19 cellular contexts compared by ENCODE assay signal in the genomic region with DNA sequence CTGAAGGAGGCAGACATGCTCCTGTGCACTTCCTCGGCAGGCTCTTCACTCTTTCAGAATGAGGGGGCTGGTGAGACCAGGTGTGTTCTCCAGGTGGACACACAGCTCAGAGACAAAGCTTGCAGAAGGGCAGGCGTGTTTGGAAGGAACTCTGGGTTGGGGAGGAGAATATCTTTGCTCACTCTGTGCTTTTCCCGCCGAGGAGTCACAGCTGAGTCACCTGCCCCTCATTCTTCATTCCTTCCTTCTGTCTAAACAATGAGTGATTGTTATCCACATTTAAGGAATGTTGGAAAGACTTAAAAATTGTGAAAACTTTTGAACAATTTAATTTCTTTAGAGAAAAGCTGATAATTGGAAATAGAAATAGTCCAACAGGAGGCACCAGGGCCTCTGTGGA.
"Had no signal": no experiment of that assay in that cellular context is flagged by ENCODE, and none has a peak within 500 bp of the region (broad histone marks: within the 10 kb centered on the region; RNA-seq: fewer than 3 reads in every experiment).

No MANE protein-coding gene starts in this region.

- H3K27ac ChIP-seq: coronary artery, hepatocyte, left ventricle myocardium inferior, lower lobe of right lung, neural progenitor cell, pancreas, suprapubic skin, thyroid gland, upper lobe of left lung had no signal

- H3K4me2 ChIP-seq: hepatocyte, neural progenitor cell had no signal

- H2AFZ ChIP-seq: hepatocyte, neural progenitor cell had no signal

- H3K36me3 ChIP-seq: left ventricle myocardium inferior, lower lobe of right lung, neural progenitor cell, pancreas, suprapubic skin, thyroid gland, upper lobe of left lung had no signal

- H3K9me3 ChIP-seq: left ventricle myocardium inferior, lower lobe of right lung, pancreas, suprapubic skin, thyroid gland, upper lobe of left lung had no signal

- ATAC-seq: lower lobe of right lung; natural killer cell treated with Interleukin-12 subunit alpha and Interleukin-12 subunit beta and Interleukin-15 and Interleukin-18, amount 100 ng/mL, for 72 hours; pancreas; right cardiac atrium had no signal

- H3K9ac ChIP-seq: neural progenitor cell had no signal

- H3K4me1 ChIP-seq: lower lobe of right lung, neural progenitor cell, pancreas, suprapubic skin, thyroid gland had no signal

- FAIRE-seq: endothelial cell of umbilical vein, pancreas, small intestine had no signal

- H3K27me3 ChIP-seq: hepatocyte, neural progenitor cell, pancreas, thyroid gland, upper lobe of left lung had no signal

- H3K4me3 ChIP-seq: coronary artery, hepatocyte, left ventricle myocardium inferior, lower lobe of right lung, neural progenitor cell, pancreas, suprapubic skin, thyroid gland, upper lobe of left lung had no signal

- H3K79me2 ChIP-seq: hepatocyte had no signal

- DNase-seq: effector CD4-positive, alpha-beta T cell; erythroblast; foreskin melanocyte; left ventricle myocardium inferior; lower lobe of right lung; midbrain; pancreas; right cardiac atrium; small intestine; stimulated activated CD4-positive, alpha-beta T cell treated with anti-CD3 and anti-CD28 coated beads, Interleukin-12 subunit alpha, Interleukin-12 subunit beta, amount 100 ng/mL, for 4 hours; stimulated activated naive CD4-positive, alpha-beta T cell treated with Interleukin-2 at 50 U/mL for 16 hours; thyroid gland; upper lobe of left lung had no signal
